In genomic region chr11:39673994-39674393, GRCh38 we compare ENCODE assay signal across 35 cellular contexts.
"Had no signal": no experiment of that assay in that cellular context is flagged by ENCODE, and none has a peak within 500 bp of the region (broad histone marks: within the 10 kb centered on the region; RNA-seq: fewer than 3 reads in every experiment).

No MANE protein-coding gene starts in this region.

- H3K4me2 ChIP-seq: KMS-11 had no signal

- H3K27me3 ChIP-seq: MG63 had no signal

- H3K4me3 ChIP-seq: MG63 had no signal

- DNase-seq: Karpas-422, Kasumi-1, MG63, MM.1S, MV-4-11, NCI-H1048, NCI-H1092, NCI-H1092 treated with DMSO at 0.1 percent for 48 hours, NCI-H1105, NCI-H1105 treated with DMSO at 0.1 percent for 48 hours, NCI-H1417, NCI-H1417 treated with DMSO at 0.1 percent for 48 hours, NCI-H1436, NCI-H1436 treated with DMSO at 0.1 percent for 48 hours, NCI-H146, NCI-H1694, NCI-H1694 treated with DMSO at 0.1 percent for 48 hours, NCI-H187, NCI-H187 treated with DMSO at 0.1 percent for 48 hours, NCI-H1930, NCI-H2029, NCI-H2029 treated with DMSO at 0.1 percent for 48 hours, NCI-H2081, NCI-H2081 treated with DMSO at 0.1 percent for 48 hours, NCI-H2107, NCI-H2171, NCI-H2171 treated with DMSO at 0.1 percent for 48 hours, NCI-H2227 treated with DMSO at 0.1 percent for 48 hours, NCI-H226, NCI-H345, NCI-H446, NCI-H446 treated with DMSO at 0.1 percent for 48 hours, NCI-H510A, NCI-H510A treated with DMSO at 0.1 percent for 48 hours had no signal

- H3K9ac ChIP-seq: KMS-11 had no signal

- H3K36me3 ChIP-seq: MG63 had no signal

- H3K9me3 ChIP-seq: MG63 had no signal

- H3K27ac ChIP-seq: KMS-11 had no signal
